In genomic region chrX:19846995-19847790, GRCh38 we compare ENCODE assay signal across 1 cellular context.
TF ChIP-seq lines count a peak whose summit lies in the region.

No MANE protein-coding gene starts in this region.

TF ChIP-seq in IMR-90, 13 proteins besides CTCF, POLR2A, EP300 and RAD21 (continued from another document):
- TF ChIP-seq RFX5 (IDR thresholded peaks at IDR 0.05; ENCODE audit: low read depth, low read length): no peak
